ENCODE assay signal across 1 cellular context in the genomic region with DNA sequence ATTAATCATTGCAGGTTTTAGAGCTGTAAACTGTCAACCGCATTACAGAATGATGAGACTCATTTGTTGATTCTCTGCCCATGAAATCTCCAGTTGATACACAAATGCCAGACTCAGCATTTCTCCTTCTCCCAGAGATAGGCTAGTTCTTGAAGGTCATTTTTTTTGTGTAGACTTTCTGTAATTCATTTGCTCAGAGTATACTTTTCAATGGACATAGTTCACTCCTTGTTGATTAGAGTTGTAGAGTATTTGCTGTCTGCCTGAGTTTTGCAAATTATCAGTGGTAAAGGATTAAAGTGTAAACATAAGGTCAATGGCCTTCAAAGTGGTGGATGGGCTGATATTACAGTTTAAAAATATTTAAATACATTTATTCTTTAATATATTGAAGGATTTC.
A peak's percentile ranks its signal among the peaks of the same experiment; 100 is the strongest.
TF ChIP-seq lines count a peak whose summit lies in the region.

No MANE protein-coding gene starts in this region.

TF ChIP-seq in HepG2, 621 proteins besides CTCF, POLR2A, EP300 and RAD21 (continued from another document and continues in another):
- TF ChIP-seq HNF1B (CRISPR knock-in tag; IDR thresholded peaks at IDR 0.05) (no peak), NCOA5 (CRISPR knock-in tag; IDR thresholded peaks at IDR 0.05) (no peak), KMT2B (CRISPR knock-in tag; IDR thresholded peaks at IDR 0.05) (no peak), ZEB1 (IDR thresholded peaks at IDR 0.05; ENCODE audit: insufficient replicate concordance, low read depth) (no peak), ZFP91 (CRISPR knock-in tag; IDR thresholded peaks at IDR 0.05; ENCODE audit: borderline replicate concordance) (no peak), RFX3 (CRISPR knock-in tag; IDR thresholded peaks at IDR 0.05) (no peak), ZNF121 (CRISPR knock-in tag; IDR thresholded peaks at IDR 0.05) (no peak), PITX1 (CRISPR knock-in tag; IDR thresholded peaks at IDR 0.05) (peak; percentile 95), MIER2 (CRISPR knock-in tag; IDR thresholded peaks at IDR 0.05) (no peak), ZNF749 (CRISPR knock-in tag; IDR thresholded peaks at IDR 0.05; ENCODE audit: borderline replicate concordance) (no peak), ZBTB42 (CRISPR knock-in tag; IDR thresholded peaks at IDR 0.05) (no peak), ZHX2 (IDR thresholded peaks at IDR 0.05; ENCODE audit: low read depth) (no peak), ZHX2 (CRISPR knock-in tag; IDR thresholded peaks at IDR 0.05; ENCODE audit: borderline replicate concordance) (no peak), ZNF878 (CRISPR knock-in tag; IDR thresholded peaks at IDR 0.05) (no peak; the same call in 1 of the 2 replicates), CHD4 (IDR thresholded peaks at IDR 0.05; ENCODE audit: borderline replicate concordance, low read length) (no peak), SRSF1 (optimal IDR thresholded peaks at IDR 0.05; ENCODE audit: low read depth, low read length) (no peak), NCOA1 (CRISPR knock-in tag; IDR thresholded peaks at IDR 0.05) (no peak), ZMAT3 (CRISPR knock-in tag; conservative IDR thresholded peaks at IDR 0.05) (no peak), SIX4 (CRISPR knock-in tag; IDR thresholded peaks at IDR 0.05) (0 out of 2 replicates have a peak, but pooled peaks have one; percentile 42), TARDBP (CRISPR knock-in tag; IDR thresholded peaks at IDR 0.05) (no peak; the same call in 1 of the 2 replicates), ZNF7 (CRISPR knock-in tag; IDR thresholded peaks at IDR 0.05) (no peak), ZBTB20 (CRISPR knock-in tag; IDR thresholded peaks at IDR 0.05; ENCODE audit: borderline replicate concordance, low read depth) (peak; percentile 63; the same call in 1 of the 2 replicates), ZNF737 (CRISPR knock-in tag; IDR thresholded peaks at IDR 0.05; ENCODE audit: borderline replicate concordance) (no peak), RFX5 (IDR thresholded peaks at IDR 0.05; ENCODE audit: low read depth, low read length) (no peak)
- TF ChIP-seq, protein P1, sequence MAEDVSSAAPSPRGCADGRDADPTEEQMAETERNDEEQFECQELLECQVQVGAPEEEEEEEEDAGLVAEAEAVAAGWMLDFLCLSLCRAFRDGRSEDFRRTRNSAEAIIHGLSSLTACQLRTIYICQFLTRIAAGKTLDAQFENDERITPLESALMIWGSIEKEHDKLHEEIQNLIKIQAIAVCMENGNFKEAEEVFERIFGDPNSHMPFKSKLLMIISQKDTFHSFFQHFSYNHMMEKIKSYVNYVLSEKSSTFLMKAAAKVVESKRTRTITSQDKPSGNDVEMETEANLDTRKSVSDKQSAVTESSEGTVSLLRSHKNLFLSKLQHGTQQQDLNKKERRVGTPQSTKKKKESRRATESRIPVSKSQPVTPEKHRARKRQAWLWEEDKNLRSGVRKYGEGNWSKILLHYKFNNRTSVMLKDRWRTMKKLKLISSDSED (CRISPR knock-in tag; IDR thresholded peaks at IDR 0.05), result no peak
- TF ChIP-seq, protein P2, sequence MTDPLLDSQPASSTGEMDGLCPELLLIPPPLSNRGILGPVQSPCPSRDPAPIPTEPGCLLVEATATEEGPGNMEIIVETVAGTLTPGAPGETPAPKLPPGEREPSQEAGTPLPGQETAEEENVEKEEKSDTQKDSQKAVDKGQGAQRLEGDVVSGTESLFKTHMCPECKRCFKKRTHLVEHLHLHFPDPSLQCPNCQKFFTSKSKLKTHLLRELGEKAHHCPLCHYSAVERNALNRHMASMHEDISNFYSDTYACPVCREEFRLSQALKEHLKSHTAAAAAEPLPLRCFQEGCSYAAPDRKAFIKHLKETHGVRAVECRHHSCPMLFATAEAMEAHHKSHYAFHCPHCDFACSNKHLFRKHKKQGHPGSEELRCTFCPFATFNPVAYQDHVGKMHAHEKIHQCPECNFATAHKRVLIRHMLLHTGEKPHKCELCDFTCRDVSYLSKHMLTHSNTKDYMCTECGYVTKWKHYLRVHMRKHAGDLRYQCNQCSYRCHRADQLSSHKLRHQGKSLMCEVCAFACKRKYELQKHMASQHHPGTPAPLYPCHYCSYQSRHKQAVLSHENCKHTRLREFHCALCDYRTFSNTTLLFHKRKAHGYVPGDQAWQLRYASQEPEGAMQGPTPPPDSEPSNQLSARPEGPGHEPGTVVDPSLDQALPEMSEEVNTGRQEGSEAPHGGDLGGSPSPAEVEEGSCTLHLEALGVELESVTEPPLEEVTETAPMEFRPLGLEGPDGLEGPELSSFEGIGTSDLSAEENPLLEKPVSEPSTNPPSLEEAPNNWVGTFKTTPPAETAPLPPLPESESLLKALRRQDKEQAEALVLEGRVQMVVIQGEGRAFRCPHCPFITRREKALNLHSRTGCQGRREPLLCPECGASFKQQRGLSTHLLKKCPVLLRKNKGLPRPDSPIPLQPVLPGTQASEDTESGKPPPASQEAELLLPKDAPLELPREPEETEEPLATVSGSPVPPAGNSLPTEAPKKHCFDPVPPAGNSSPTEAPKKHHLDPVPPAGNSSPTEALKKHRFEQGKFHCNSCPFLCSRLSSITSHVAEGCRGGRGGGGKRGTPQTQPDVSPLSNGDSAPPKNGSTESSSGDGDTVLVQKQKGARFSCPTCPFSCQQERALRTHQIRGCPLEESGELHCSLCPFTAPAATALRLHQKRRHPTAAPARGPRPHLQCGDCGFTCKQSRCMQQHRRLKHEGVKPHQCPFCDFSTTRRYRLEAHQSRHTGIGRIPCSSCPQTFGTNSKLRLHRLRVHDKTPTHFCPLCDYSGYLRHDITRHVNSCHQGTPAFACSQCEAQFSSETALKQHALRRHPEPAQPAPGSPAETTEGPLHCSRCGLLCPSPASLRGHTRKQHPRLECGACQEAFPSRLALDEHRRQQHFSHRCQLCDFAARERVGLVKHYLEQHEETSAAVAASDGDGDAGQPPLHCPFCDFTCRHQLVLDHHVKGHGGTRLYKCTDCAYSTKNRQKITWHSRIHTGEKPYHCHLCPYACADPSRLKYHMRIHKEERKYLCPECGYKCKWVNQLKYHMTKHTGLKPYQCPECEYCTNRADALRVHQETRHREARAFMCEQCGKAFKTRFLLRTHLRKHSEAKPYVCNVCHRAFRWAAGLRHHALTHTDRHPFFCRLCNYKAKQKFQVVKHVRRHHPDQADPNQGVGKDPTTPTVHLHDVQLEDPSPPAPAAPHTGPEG (CRISPR knock-in tag; IDR thresholded peaks at IDR 0.05), result no peak
- TF ChIP-seq, protein P3, sequence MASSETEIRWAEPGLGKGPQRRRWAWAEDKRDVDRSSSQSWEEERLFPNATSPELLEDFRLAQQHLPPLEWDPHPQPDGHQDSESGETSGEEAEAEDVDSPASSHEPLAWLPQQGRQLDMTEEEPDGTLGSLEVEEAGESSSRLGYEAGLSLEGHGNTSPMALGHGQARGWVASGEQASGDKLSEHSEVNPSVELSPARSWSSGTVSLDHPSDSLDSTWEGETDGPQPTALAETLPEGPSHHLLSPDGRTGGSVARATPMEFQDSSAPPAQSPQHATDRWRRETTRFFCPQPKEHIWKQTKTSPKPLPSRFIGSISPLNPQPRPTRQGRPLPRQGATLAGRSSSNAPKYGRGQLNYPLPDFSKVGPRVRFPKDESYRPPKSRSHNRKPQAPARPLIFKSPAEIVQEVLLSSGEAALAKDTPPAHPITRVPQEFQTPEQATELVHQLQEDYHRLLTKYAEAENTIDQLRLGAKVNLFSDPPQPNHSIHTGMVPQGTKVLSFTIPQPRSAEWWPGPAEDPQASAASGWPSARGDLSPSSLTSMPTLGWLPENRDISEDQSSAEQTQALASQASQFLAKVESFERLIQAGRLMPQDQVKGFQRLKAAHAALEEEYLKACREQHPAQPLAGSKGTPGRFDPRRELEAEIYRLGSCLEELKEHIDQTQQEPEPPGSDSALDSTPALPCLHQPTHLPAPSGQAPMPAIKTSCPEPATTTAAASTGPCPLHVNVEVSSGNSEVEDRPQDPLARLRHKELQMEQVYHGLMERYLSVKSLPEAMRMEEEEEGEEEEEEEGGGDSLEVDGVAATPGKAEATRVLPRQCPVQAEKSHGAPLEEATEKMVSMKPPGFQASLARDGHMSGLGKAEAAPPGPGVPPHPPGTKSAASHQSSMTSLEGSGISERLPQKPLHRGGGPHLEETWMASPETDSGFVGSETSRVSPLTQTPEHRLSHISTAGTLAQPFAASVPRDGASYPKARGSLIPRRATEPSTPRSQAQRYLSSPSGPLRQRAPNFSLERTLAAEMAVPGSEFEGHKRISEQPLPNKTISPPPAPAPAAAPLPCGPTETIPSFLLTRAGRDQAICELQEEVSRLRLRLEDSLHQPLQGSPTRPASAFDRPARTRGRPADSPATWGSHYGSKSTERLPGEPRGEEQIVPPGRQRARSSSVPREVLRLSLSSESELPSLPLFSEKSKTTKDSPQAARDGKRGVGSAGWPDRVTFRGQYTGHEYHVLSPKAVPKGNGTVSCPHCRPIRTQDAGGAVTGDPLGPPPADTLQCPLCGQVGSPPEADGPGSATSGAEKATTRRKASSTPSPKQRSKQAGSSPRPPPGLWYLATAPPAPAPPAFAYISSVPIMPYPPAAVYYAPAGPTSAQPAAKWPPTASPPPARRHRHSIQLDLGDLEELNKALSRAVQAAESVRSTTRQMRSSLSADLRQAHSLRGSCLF (CRISPR knock-in tag; IDR thresholded peaks at IDR 0.05; ENCODE audit: borderline replicate concordance), result no peak
- TF ChIP-seq, protein P4, sequence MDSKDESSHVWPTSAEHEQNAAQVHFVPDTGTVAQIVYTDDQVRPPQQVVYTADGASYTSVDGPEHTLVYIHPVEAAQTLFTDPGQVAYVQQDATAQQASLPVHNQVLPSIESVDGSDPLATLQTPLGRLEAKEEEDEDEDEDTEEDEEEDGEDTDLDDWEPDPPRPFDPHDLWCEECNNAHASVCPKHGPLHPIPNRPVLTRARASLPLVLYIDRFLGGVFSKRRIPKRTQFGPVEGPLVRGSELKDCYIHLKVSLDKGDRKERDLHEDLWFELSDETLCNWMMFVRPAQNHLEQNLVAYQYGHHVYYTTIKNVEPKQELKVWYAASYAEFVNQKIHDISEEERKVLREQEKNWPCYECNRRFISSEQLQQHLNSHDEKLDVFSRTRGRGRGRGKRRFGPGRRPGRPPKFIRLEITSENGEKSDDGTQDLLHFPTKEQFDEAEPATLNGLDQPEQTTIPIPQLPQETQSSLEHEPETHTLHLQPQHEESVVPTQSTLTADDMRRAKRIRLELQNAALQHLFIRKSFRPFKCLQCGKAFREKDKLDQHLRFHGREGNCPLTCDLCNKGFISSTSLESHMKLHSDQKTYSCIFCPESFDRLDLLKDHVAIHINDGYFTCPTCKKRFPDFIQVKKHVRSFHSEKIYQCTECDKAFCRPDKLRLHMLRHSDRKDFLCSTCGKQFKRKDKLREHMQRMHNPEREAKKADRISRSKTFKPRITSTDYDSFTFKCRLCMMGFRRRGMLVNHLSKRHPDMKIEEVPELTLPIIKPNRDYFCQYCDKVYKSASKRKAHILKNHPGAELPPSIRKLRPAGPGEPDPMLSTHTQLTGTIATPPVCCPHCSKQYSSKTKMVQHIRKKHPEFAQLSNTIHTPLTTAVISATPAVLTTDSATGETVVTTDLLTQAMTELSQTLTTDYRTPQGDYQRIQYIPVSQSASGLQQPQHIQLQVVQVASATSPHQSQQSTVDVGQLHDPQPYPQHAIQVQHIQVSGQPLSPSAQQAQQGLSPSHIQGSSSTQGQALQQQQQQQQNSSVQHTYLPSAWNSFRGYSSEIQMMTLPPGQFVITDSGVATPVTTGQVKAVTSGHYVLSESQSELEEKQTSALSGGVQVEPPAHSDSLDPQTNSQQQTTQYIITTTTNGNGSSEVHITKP (CRISPR knock-in tag; IDR thresholded peaks at IDR 0.05; ENCODE audit: low read depth), result no peak
